ENCODE assay signal across 17 cellular contexts in the genomic region with DNA sequence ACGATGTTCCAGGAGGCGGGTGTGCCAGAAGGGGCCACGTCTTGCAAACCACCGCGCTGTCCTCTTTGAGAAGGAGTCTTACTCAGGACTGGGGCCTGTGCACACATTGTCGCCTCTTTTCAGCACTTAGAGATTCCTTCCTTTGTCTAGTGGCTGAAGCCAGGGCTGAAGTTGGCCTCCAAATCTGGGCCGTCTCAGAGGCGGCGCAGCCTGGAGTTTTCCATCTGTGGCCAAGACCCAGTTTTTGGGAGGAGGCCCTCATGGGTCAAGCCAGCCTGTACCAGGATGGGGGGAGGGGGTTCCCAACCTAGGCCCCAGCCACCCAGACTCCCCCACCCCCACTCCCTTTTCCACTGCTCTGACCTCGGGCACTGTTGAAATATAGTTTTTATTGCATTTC. TPM values are rescaled to one million over a fixed set of nuclear protein-coding genes. Genes with fewer than 3 reads are reported as not detected.
DNase-seq lines count a peak whose midpoint lies in the region; ATAC-seq, FAIRE-seq and TF ChIP-seq lines count a peak whose summit lies in the region.
"Had no signal": no experiment of that assay in that cellular context is flagged by ENCODE, and none has a peak within 500 bp of the region (broad histone marks: within the 10 kb centered on the region; RNA-seq: fewer than 3 reads in every experiment).

No MANE protein-coding gene starts in this region.

- H4K20me1 ChIP-seq in astrocyte (ENCODE audit: insufficient read depth, low read length) = peaks cover 12% of the 10 kb centered on the region

- no peak overlapping the region for H2AFZ ChIP-seq in astrocyte (ENCODE audit: low read depth, low read length)

- H3K9ac ChIP-seq in astrocyte (ENCODE audit: low read length) = no peak overlapping the region
- H3K9ac ChIP-seq: KMS-11 had no signal

- DNase-seq in natural killer cell (no peak), astrocyte (ENCODE audit: low read depth) (no peak), medulla oblongata (ENCODE audit: extremely low spot score) (peak; percentile 63), aorta (no peak)
- no peak for DNase-seq in natural killer cell treated with Interleukin-12 subunit alpha and Interleukin-12 subunit beta and Interleukin-15 and Interleukin-18, amount 100 ng/mL, for 72 hours (ENCODE audit: low spot score)
- no peak for DNase-seq in activated CD4-positive, alpha-beta T cell treated with anti-CD3 and anti-CD28 coated beads, Interleukin-2, amount 50 U/mL, for 48 hours
- DNase-seq: left lung; NCI-H1436; NCI-H510A treated with DMSO at 0.1 percent for 48 hours; stimulated activated naive B cell treated with anti-CD40 and anti-IgM and Interleukin-4, amounts not matched to agents 10 μg/mL and 1 μg/mL and 100 μg/mL, for 72 hours; SW 1271 had no signal

- no peak for TF ChIP-seq CTCF in natural killer cell (IDR thresholded peaks at IDR 0.05)
- no peak for TF ChIP-seq CTCF in astrocyte (IDR thresholded peaks at IDR 0.05; ENCODE audit: insufficient read depth, low read depth, low read length)

- peak overlapping the region; percentile 21 for H3K4me3 Mint-ChIP-seq in natural killer cell
- no peak overlapping the region for H3K4me3 Mint-ChIP-seq in natural killer cell treated with Interleukin-12 subunit alpha and Interleukin-12 subunit beta and Interleukin-15 and Interleukin-18, amount 100 ng/mL, for 72 hours
- H3K4me3 Mint-ChIP-seq in astrocyte (ENCODE audit: unreplicated experiment) = no peak overlapping the region
- H3K4me3 Mint-ChIP-seq: activated naive CD4-positive, alpha-beta T cell treated with anti-CD3 and anti-CD28 coated beads, Interleukin-2, amount 50 U/mL, for 24 hours; nephron had no signal

- peak overlapping the region in 1 of 2 donors; percentile 61 for H3K27ac Mint-ChIP-seq in natural killer cell
- H3K27ac Mint-ChIP-seq in natural killer cell treated with Interleukin-12 subunit alpha and Interleukin-12 subunit beta and Interleukin-15 and Interleukin-18, amount 100 ng/mL, for 72 hours = no peak overlapping the region
- peak overlapping the region; percentile 7 for H3K27ac Mint-ChIP-seq in astrocyte (ENCODE audit: unreplicated experiment)
- H3K27ac Mint-ChIP-seq: activated naive CD4-positive, alpha-beta T cell treated with anti-CD3 and anti-CD28 coated beads, Interleukin-2, amount 50 U/mL, for 24 hours had no signal

- H3K36me3 ChIP-seq in astrocyte (ENCODE audit: insufficient read depth, low read length) (no peaks in the 10 kb centered on the region), aorta (ENCODE audit: control insufficient read depth in 1 of 2, insufficient read depth in 2 of 2, low read length in 1 of 2) (no peaks in the 10 kb centered on the region)

- intact Hi-C loops in natural killer cell (cut with micrococcal nuclease) (no loop called here), aorta (cut with DNase I) (no loop called here)

- no peaks in the 10 kb centered on the region for H3K27me3 ChIP-seq in astrocyte (ENCODE audit: insufficient read depth, low read length)
- H3K27me3 ChIP-seq in aorta (ENCODE audit: control insufficient read depth in 1 of 2, insufficient read depth in 2 of 2, low read length in 1 of 2) = no peaks in the 10 kb centered on the region

- H3K27ac ChIP-seq in astrocyte (ENCODE audit: low read depth, low read length) = no peak overlapping the region
- no peak overlapping the region for H3K27ac ChIP-seq in aorta (ENCODE audit: low read depth in 1 of 2, low read length in 2 of 2)
- H3K27ac ChIP-seq: KMS-11, left lung, VCaP had no signal

- peaks cover 3% of the 10 kb centered on the region for H3K4me1 ChIP-seq in astrocyte (ENCODE audit: insufficient read depth, low read length)
- no peaks in the 10 kb centered on the region for H3K4me1 ChIP-seq in aorta (ENCODE audit: control insufficient read depth in 1 of 2, insufficient read depth in 2 of 2, low read length in 2 of 2)

- H3K4me2 ChIP-seq in astrocyte (ENCODE audit: low read length) = no peak overlapping the region
- H3K4me2 ChIP-seq: KMS-11 had no signal

- H3K9me3 ChIP-seq in astrocyte (ENCODE audit: insufficient read depth, low read depth, low read length) = no peaks in the 10 kb centered on the region
- H3K9me3 ChIP-seq in aorta (ENCODE audit: control insufficient read depth, low read length) = no peaks in the 10 kb centered on the region
- H3K9me3 ChIP-seq: left lung had no signal

- no peak for FAIRE-seq in astrocyte (lab: Jason Lieb, UNC)

- 36 to 45% methylated on average over 10 of the region's 10 CpGs for WGBS in aorta, 2 donors

- H3K36me3 Mint-ChIP-seq in natural killer cell (no peaks in the 10 kb centered on the region), astrocyte (ENCODE audit: low read depth, unreplicated experiment) (peaks cover 10% of the 10 kb centered on the region)
- H3K36me3 Mint-ChIP-seq in natural killer cell treated with Interleukin-12 subunit alpha and Interleukin-12 subunit beta and Interleukin-15 and Interleukin-18, amount 100 ng/mL, for 72 hours = no peaks in the 10 kb centered on the region
- H3K36me3 Mint-ChIP-seq: activated naive CD4-positive, alpha-beta T cell treated with anti-CD3 and anti-CD28 coated beads, Interleukin-2, amount 50 U/mL, for 24 hours had no signal

- H3K79me2 ChIP-seq in astrocyte (ENCODE audit: insufficient read depth, low read length) = no peaks in the 10 kb centered on the region

- H3K4me3 ChIP-seq in astrocyte (ENCODE audit: insufficient read depth, low read depth, low read length) (no peak overlapping the region), aorta (ENCODE audit: low read length in 2 of 2) (no peak overlapping the region)
- H3K4me3 ChIP-seq: left lung had no signal

- no peak for ATAC-seq in natural killer cell
- ATAC-seq in natural killer cell treated with Interleukin-12 subunit alpha and Interleukin-12 subunit beta and Interleukin-15 and Interleukin-18, amount 100 ng/mL, for 72 hours = no peak
- peak; percentile 30 for ATAC-seq in aorta (ENCODE audit: low FRiP score)
- no peak for ATAC-seq in HG03378 (IDR thresholded peaks at IDR 0.05; ENCODE audit: unreplicated experiment)
- ATAC-seq in GM18519 (IDR thresholded peaks at IDR 0.05; ENCODE audit: low FRiP score, unreplicated experiment) = no peak
- ATAC-seq: left lung had no signal

- no peaks in the 10 kb centered on the region for H3K4me1 Mint-ChIP-seq in natural killer cell
- H3K4me1 Mint-ChIP-seq in natural killer cell treated with Interleukin-12 subunit alpha and Interleukin-12 subunit beta and Interleukin-15 and Interleukin-18, amount 100 ng/mL, for 72 hours (ENCODE audit: low read depth in 2 of 2) = peaks cover 0 to 8% of the 10 kb centered on the region in 2 donors
- peaks cover 6% of the 10 kb centered on the region for H3K4me1 Mint-ChIP-seq in astrocyte (ENCODE audit: low read depth, unreplicated experiment)
- H3K4me1 Mint-ChIP-seq: activated naive CD4-positive, alpha-beta T cell treated with anti-CD3 and anti-CD28 coated beads, Interleukin-2, amount 50 U/mL, for 24 hours had no signal

- no peaks in the 10 kb centered on the region for H3K27me3 Mint-ChIP-seq in natural killer cell (ENCODE audit: low read depth in 2 of 2)
- H3K27me3 Mint-ChIP-seq in natural killer cell treated with Interleukin-12 subunit alpha and Interleukin-12 subunit beta and Interleukin-15 and Interleukin-18, amount 100 ng/mL, for 72 hours = no peaks in the 10 kb centered on the region
- peaks cover 1% of the 10 kb centered on the region for H3K27me3 Mint-ChIP-seq in astrocyte (ENCODE audit: low read depth, unreplicated experiment)
- H3K27me3 Mint-ChIP-seq: activated naive CD4-positive, alpha-beta T cell treated with anti-CD3 and anti-CD28 coated beads, Interleukin-2, amount 50 U/mL, for 24 hours; stimulated activated naive B cell treated with anti-CD40 and anti-IgM and Interleukin-4, amounts not matched to agents 10 μg/mL and 1 μg/mL and 100 μg/mL, for 72 hours had no signal

- no peaks in the 10 kb centered on the region for H3K9me3 Mint-ChIP-seq in natural killer cell
- no peaks in the 10 kb centered on the region for H3K9me3 Mint-ChIP-seq in natural killer cell treated with Interleukin-12 subunit alpha and Interleukin-12 subunit beta and Interleukin-15 and Interleukin-18, amount 100 ng/mL, for 72 hours
- H3K9me3 Mint-ChIP-seq in astrocyte (ENCODE audit: unreplicated experiment) = no peaks in the 10 kb centered on the region
- H3K9me3 Mint-ChIP-seq: activated naive CD4-positive, alpha-beta T cell treated with anti-CD3 and anti-CD28 coated beads, Interleukin-2, amount 50 U/mL, for 24 hours; nephron; stimulated activated naive B cell treated with anti-CD40 and anti-IgM and Interleukin-4, amounts not matched to agents 10 μg/mL and 1 μg/mL and 100 μg/mL, for 72 hours had no signal

RNA-seq across cellular contexts. Expression of a gene that starts 11.8 kb away (rescaled TPM):
- total RNA-seq in natural killer cell (10 to 100 TPM; 18.5 to 24.7 (median 19.1) TPM), astrocyte (8.1 and 9.0 TPM in 2 replicates), aorta (10 to 100 TPM; 10.9 to 17.4 TPM)
- 1 to 10 TPM; 5.5 to 7.0 TPM for total RNA-seq in natural killer cell treated with Interleukin-12 subunit alpha and Interleukin-12 subunit beta and Interleukin-15 and Interleukin-18, amount 100 ng/mL, for 72 hours
- polyA plus RNA-seq in aorta = 10 to 100 TPM in 1 of 2 donors, 1 to 10 TPM in 1; 1.3 to 19.4 TPM

RNA-seq across cellular contexts. Expression of a gene that starts 13.5 kb away (rescaled TPM):
- total RNA-seq in natural killer cell (10 to 100 TPM; 32.2 to 42.5 (median 37.7) TPM), astrocyte (115 and 123 TPM in 2 replicates), aorta (10 to 100 TPM; 21.4 to 33.2 TPM)
- total RNA-seq in natural killer cell treated with Interleukin-12 subunit alpha and Interleukin-12 subunit beta and Interleukin-15 and Interleukin-18, amount 100 ng/mL, for 72 hours = 10 to 100 TPM; 57.7 to 68.3 TPM
- 10 to 100 TPM; 24.2 to 71.0 TPM for polyA plus RNA-seq in aorta

RNA-seq across cellular contexts. Expression of a gene that starts 14.5 kb away (rescaled TPM):
- total RNA-seq in natural killer cell (10 to 100 TPM; 21.6 to 33.0 (median 27.7) TPM), astrocyte (21.4 and 21.7 TPM in 2 replicates), aorta (10 to 100 TPM; 16.7 to 27.7 TPM)
- 10 to 100 TPM; 31.6 to 72.5 TPM for total RNA-seq in natural killer cell treated with Interleukin-12 subunit alpha and Interleukin-12 subunit beta and Interleukin-15 and Interleukin-18, amount 100 ng/mL, for 72 hours
- polyA plus RNA-seq in aorta = 10 to 100 TPM in 1 of 2 donors, 1 to 10 TPM in 1; 3.4 to 32.2 TPM

RNA-seq across cellular contexts. Expression of a gene that starts 17.2 kb away (rescaled TPM):
- total RNA-seq in natural killer cell (10 to 100 TPM; 26.9 to 40.8 (median 39.4) TPM), astrocyte (64.8 and 65.1 TPM in 2 replicates), aorta (10 to 100 TPM; 41.9 to 53.9 TPM)
- 100 to 1,000 TPM in 1 of 2 donors, 10 to 100 TPM in 1; 61.4 to 106 TPM for total RNA-seq in natural killer cell treated with Interleukin-12 subunit alpha and Interleukin-12 subunit beta and Interleukin-15 and Interleukin-18, amount 100 ng/mL, for 72 hours
- 100 to 1,000 TPM; 134 to 177 TPM for polyA plus RNA-seq in aorta

RNA-seq across cellular contexts. Expression of a gene that starts 19.6 kb away (rescaled TPM):
- total RNA-seq in natural killer cell (1 to 10 TPM; 7.5 to 10.0 (median 9.7) TPM), astrocyte (8.5 and 9.4 TPM in 2 replicates), aorta (10 to 100 TPM in 1 of 2 donors, 1 to 10 TPM in 1; 9.8 to 10.8 TPM)
- total RNA-seq in natural killer cell treated with Interleukin-12 subunit alpha and Interleukin-12 subunit beta and Interleukin-15 and Interleukin-18, amount 100 ng/mL, for 72 hours = 1 to 10 TPM; 6.5 to 6.8 TPM
- 10 to 100 TPM; 10.8 to 11.6 TPM for polyA plus RNA-seq in aorta
